Comparison of ENCODE assay signal across 15 cellular contexts in the genomic region with DNA sequence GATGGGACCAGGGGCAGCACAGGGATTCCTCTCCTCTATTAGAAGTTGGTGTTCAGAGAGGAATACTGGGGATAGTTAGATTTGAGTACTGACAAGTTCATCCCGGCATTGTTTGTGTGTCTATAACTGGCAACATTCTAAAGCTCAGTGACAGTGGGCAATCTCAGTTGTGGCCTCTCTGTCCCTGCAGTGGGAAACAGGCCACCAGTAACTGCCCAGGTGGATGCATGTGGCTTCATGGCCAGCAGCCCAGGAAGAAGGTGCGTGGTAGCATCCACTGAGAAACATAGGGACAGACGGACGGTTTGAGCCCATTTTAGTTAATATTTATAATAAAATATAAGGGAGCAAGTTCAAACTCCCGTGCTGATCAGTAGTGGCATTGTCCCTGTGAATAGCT.
"Had no signal": no experiment of that assay in that cellular context is flagged by ENCODE, and none has a peak within 500 bp of the region (broad histone marks: within the 10 kb centered on the region; RNA-seq: fewer than 3 reads in every experiment).

No MANE protein-coding gene starts in this region.

- H3K27me3 ChIP-seq: breast epithelium, colonic mucosa, stomach, thyroid gland had no signal

- DNase-seq: activated CD4-positive, alpha-beta memory T cell treated with anti-CD3 and anti-CD28 coated beads for 36 hours; activated CD4-positive, alpha-beta T cell treated with anti-CD3 and anti-CD28 coated beads for 1 hour; activated effector memory CD4-positive, alpha-beta T cell treated with anti-CD3 and anti-CD28 coated beads, Interleukin-2, amount 50 U/mL, for 16 hours; activated T-cell treated with anti-CD3 and anti-CD28 coated beads, Interleukin-2, amount 50 U/mL, for 4 hours; colonic mucosa; effector CD8-positive, alpha-beta T cell; left cardiac atrium; mesenchymal stem cell; occipital lobe; stomach; thyroid gland had no signal

- H3K9me3 ChIP-seq: breast epithelium, colonic mucosa, stomach, thyroid gland had no signal

- H3K4me1 ChIP-seq: breast epithelium had no signal

- H3K4me3 ChIP-seq: breast epithelium, colonic mucosa, stomach, thyroid gland had no signal

- H3K4me3 Mint-ChIP-seq: activated CD4-positive, alpha-beta memory T cell treated with anti-CD3 and anti-CD28 coated beads for 36 hours; activated naive CD8-positive, alpha-beta T cell; activated T-cell treated with anti-CD3 and anti-CD28 coated beads, Interleukin-2, amount 50 U/mL, for 4 hours; nephron; T-helper 2 cell treated with Interferon-gamma antibody and Interleukin-4, amounts not matched to agents 5 μg/mL and 100 μg/mL, for 36 hours had no signal

- H3K27ac ChIP-seq: colonic mucosa, thyroid gland had no signal

- H3K27ac Mint-ChIP-seq: activated CD4-positive, alpha-beta memory T cell treated with anti-CD3 and anti-CD28 coated beads for 36 hours; activated naive CD8-positive, alpha-beta T cell; nephron; T-helper 2 cell treated with Interferon-gamma antibody and Interleukin-4, amounts not matched to agents 5 μg/mL and 100 μg/mL, for 36 hours had no signal

- H3K36me3 ChIP-seq: breast epithelium, colonic mucosa had no signal

- ATAC-seq: activated T-cell treated with anti-CD3 and anti-CD28 coated beads, Interleukin-2, amount 50 U/mL, for 4 hours had no signal

- H3K9me3 Mint-ChIP-seq: activated CD4-positive, alpha-beta memory T cell treated with anti-CD3 and anti-CD28 coated beads for 36 hours; activated T-cell treated with anti-CD3 and anti-CD28 coated beads, Interleukin-2, amount 50 U/mL, for 4 hours; nephron; T-helper 2 cell treated with Interferon-gamma antibody and Interleukin-4, amounts not matched to agents 5 μg/mL and 100 μg/mL, for 36 hours had no signal
